ENCODE assay signal across 1 cellular context in genomic region chr14:93957333-93957710, GRCh38.
TF ChIP-seq lines count a peak whose summit lies in the region.

No MANE protein-coding gene starts in this region.

TF ChIP-seq in GM12878, 131 proteins besides CTCF, POLR2A, EP300 and RAD21:
- TF ChIP-seq ATF7 (IDR thresholded peaks at IDR 0.05; ENCODE audit: low read depth) (no peak), RBBP5 (conservative IDR thresholded peaks at IDR 0.05) (no peak), SP1 (IDR thresholded peaks at IDR 0.05; ENCODE audit: low read depth, low read length) (no peak), SREBF2 (IDR thresholded peaks at IDR 0.05; ENCODE audit: low read length) (no peak), RAD51 (IDR thresholded peaks at IDR 0.05) (no peak), SMAD5 (IDR thresholded peaks at IDR 0.05; ENCODE audit: low read depth) (no peak), ZNF592 (IDR thresholded peaks at IDR 0.05) (no peak), MYB (IDR thresholded peaks at IDR 0.05; ENCODE audit: borderline replicate concordance, low read depth, low read length) (no peak), TCF7 (IDR thresholded peaks at IDR 0.05; ENCODE audit: borderline replicate concordance) (no peak), ZNF217 (IDR thresholded peaks at IDR 0.05) (no peak), ZBED1 (IDR thresholded peaks at IDR 0.05; ENCODE audit: borderline replicate concordance) (no peak), SPI1 (IDR thresholded peaks at IDR 0.05; ENCODE audit: borderline replicate concordance, insufficient read depth, low read depth, low read length) (no peak), PRDM15 (CRISPR knock-in tag; IDR thresholded peaks at IDR 0.05) (no peak), ZNF207 (IDR thresholded peaks at IDR 0.05; ENCODE audit: borderline replicate concordance) (no peak)
